Comparison of ENCODE assay signal across 8 cellular contexts in the genomic region with DNA sequence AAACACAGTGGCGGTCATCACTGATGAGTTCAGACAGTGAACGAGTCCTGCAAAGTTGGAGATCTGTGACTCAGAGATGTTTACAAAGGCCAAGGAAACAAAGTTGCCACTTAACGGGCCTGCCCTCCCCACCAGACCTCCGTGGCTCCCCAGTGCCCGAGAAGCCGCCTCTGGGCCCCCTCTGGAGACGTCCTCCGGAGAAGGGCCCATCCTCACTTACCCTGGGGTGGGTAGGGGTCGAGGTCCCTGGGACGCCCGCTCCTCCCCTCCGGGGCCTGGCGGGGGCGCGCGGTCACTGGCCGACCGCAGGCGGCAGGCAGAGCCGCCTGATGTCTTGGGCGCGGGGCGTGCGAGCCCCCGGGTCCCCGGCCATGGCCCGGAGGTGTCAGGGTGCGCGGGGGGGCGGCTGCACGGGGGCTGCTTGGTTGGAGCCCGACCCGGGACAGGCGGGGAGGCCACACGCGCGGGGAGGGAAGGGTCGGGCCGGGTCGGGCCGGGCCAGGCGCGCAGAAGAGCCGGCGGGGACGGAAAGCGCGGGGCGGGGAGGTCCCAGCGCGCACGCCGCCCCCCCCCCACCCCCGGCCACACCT. TPM values are rescaled to one million over a fixed set of nuclear protein-coding genes. Genes with fewer than 3 reads are reported as not detected.
DNase-seq lines count a peak whose midpoint lies in the region; ATAC-seq and TF ChIP-seq lines count a peak whose summit lies in the region.

No MANE protein-coding gene starts in this region.

- H3K9me3 ChIP-seq in liver (ENCODE audit: control insufficient read depth in 4 of 4, low read length in 3 of 4), result no peaks in the 10 kb centered on the region
- H3K9me3 ChIP-seq in suprapubic skin, result no peaks in the 10 kb centered on the region

- H3K4me1 ChIP-seq in liver (ENCODE audit: control insufficient read depth in 4 of 4, insufficient read depth in 4 of 4, low read length in 3 of 4) (peaks cover 11 to 32% (median 25%) of the 10 kb centered on the region in 4 donors), suprapubic skin (peaks cover 42% of the 10 kb centered on the region)

- DNase-seq in GM13976 (ENCODE audit: low spot score) (peak; percentile 68), RPMI8226 (peak; percentile 48), choroid plexus epithelial cell (ENCODE audit: low read depth) (peak; percentile 58), suprapubic skin (ENCODE audit: low spot score in 2 of 2) (no peak), NCI-H146 treated with DMSO at 0.1 percent for 48 hours (lab: John Stamatoyannopoulos, UW; ENCODE audit: unreplicated experiment) (no peak)

- no peak for TF ChIP-seq CTCF in GM13976 (IDR thresholded peaks at IDR 0.05; ENCODE audit: borderline replicate concordance, control extremely low read depth, extremely low read depth, insufficient read depth, missing control alignments)
- TF ChIP-seq CTCF in choroid plexus epithelial cell (conservative IDR thresholded peaks at IDR 0.05; ENCODE audit: low read depth, low read length), result no peak
- peak; percentile 8 for TF ChIP-seq CTCF in liver (IDR thresholded peaks at IDR 0.05; ENCODE audit: low read depth, low read length, missing input control)
- no peak for TF ChIP-seq CTCF in suprapubic skin (IDR thresholded peaks at IDR 0.05)

- H3K36me3 ChIP-seq in liver (ENCODE audit: control insufficient read depth in 4 of 4, insufficient read depth in 3 of 4, low read depth in 1 of 4, low read length in 3 of 4) (peaks cover 0 to 6% (median 3%) of the 10 kb centered on the region in 4 donors), suprapubic skin (peaks cover 5% of the 10 kb centered on the region)

- peak overlapping the region; percentile 84 to 94 for H3K9ac ChIP-seq in liver (ENCODE audit: low read depth in 1 of 2, low read length in 2 of 2)

- ATAC-seq in HG02759 (IDR thresholded peaks at IDR 0.05; ENCODE audit: unreplicated experiment), result peak; percentile 53
- ATAC-seq in GM18858 (IDR thresholded peaks at IDR 0.05; ENCODE audit: unreplicated experiment), result no peak

- H3K4me3 ChIP-seq in choroid plexus epithelial cell (ENCODE audit: low read depth, low read length), result peak overlapping the region; percentile 76
- H3K4me3 ChIP-seq in liver (ENCODE audit: low read depth in 1 of 3, low read length in 3 of 3), result peak overlapping the region; percentile 70 to 84 (median 76)
- peak overlapping the region; percentile 78 for H3K4me3 ChIP-seq in suprapubic skin

- no peak for TF ChIP-seq POLR2A in suprapubic skin (IDR thresholded peaks at IDR 0.05)

- TF ChIP-seq RAD21 in liver (IDR thresholded peaks at IDR 0.05), result no peak

- TF ChIP-seq EP300 in suprapubic skin (IDR thresholded peaks at IDR 0.05), result no peak

- WGBS in liver, result under 1% methylated on average over 54 of the region's 54 CpGs
- 0% methylated on average over 2 of the region's 54 CpGs for WGBS in suprapubic skin

- in situ Hi-C loops in GM13976 (cut with MboI; ENCODE audit: low sequenced_read_pairs, unreplicated experiment), result no loop called here

- H3K27me3 ChIP-seq in liver (ENCODE audit: control insufficient read depth in 4 of 4, insufficient read depth in 4 of 4, low read length in 3 of 4), result no peaks in the 10 kb centered on the region
- no peaks in the 10 kb centered on the region for H3K27me3 ChIP-seq in suprapubic skin

- H3K27ac ChIP-seq in liver (ENCODE audit: low read depth in 1 of 2, low read length in 2 of 2) (peak overlapping the region; percentile 93 to 97), suprapubic skin (peak overlapping the region; percentile 91)

TF ChIP-seq in liver, 16 proteins besides CTCF, POLR2A, EP300 and RAD21:
- TF ChIP-seq YY1 (IDR thresholded peaks at IDR 0.05) (no peak), GABPA (IDR thresholded peaks at IDR 0.05 in 1 of 2, conservative IDR thresholded peaks at IDR 0.05 in 1 of 2) (no peak)
- TF ChIP-seq, protein P1, sequence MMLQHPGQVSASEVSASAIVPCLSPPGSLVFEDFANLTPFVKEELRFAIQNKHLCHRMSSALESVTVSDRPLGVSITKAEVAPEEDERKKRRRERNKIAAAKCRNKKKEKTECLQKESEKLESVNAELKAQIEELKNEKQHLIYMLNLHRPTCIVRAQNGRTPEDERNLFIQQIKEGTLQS (IDR thresholded peaks at IDR 0.05), result no peak

RNA-seq across cellular contexts. Expression of a gene that starts 0.6 kb away (rescaled TPM):
- total RNA-seq in liver (10 to 100 TPM; 19.3 to 27.3 TPM), suprapubic skin (10 to 100 TPM in 3 of 4 donors, 1 to 10 TPM in 1; 8.2 to 35.7 (median 16.1) TPM)
- 10 to 100 TPM; 17.2 to 35.2 TPM for polyA plus RNA-seq in liver

RNA-seq across cellular contexts. Expression of a gene that starts 0.6 kb away (rescaled TPM):
- total RNA-seq in liver, result 10 to 100 TPM; 28.7 to 49.0 TPM
- 10 to 100 TPM; 15.9 to 25.1 TPM for polyA plus RNA-seq in liver
- total RNA-seq in suprapubic skin, result 10 to 100 TPM; 41.5 to 67.3 (median 55.1) TPM

Comparison
In these comparisons a context has a peak if more than half of its experiments do, and no peak if none do; other contexts are left out.
1. DNase-seq: peak in GM13976 (single experiment), RPMI8226 (single experiment) and choroid plexus epithelial cell (single experiment); none in suprapubic skin (0 of 2) and NCI-H146 treated with DMSO at 0.1 percent for 48 hours (single experiment).
2. Peak in every context shown above with its lines, with median percentiles within 50 percentile points of each other: H3K4me3 ChIP-seq.